Comparison of ENCODE assay signal across 19 cellular contexts in the genomic region with DNA sequence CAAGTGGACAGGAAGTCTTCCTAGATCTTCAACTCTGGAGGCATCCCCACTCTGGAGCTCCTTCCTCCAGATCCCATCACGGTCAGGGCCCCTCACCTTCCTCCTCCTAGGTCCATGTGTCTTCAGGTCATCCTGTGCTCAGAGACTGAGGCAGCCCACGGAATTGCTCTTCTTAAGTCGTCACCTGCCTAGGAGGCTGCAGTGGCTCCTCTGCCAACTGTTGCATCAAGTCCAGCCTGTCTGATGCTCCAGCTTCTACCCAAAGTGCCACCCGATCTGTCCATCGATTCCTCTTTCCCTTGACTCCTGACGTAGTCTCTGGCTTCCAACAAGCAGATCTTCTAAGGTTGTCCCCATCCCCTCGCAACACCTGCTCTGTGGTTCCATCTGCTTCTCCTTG.
"Had no signal": no experiment of that assay in that cellular context is flagged by ENCODE, and none has a peak within 500 bp of the region (broad histone marks: within the 10 kb centered on the region; RNA-seq: fewer than 3 reads in every experiment).

No MANE protein-coding gene starts in this region.

- H3K4me3 Mint-ChIP-seq: naive thymus-derived CD8-positive, alpha-beta T cell; stimulated activated naive B cell treated with anti-CD40 and anti-IgM and Interleukin-4, amounts not matched to agents 10 μg/mL and 1 μg/mL and 100 μg/mL, for 72 hours had no signal

- H3K27me3 Mint-ChIP-seq: naive thymus-derived CD8-positive, alpha-beta T cell had no signal

- FAIRE-seq: kidney had no signal

- H3K27me3 ChIP-seq: esophagus muscularis mucosa, hepatocyte, spleen, upper lobe of left lung, uterus had no signal

- H3K79me2 ChIP-seq: hepatocyte had no signal

- H3K27ac ChIP-seq: coronary artery, esophagus muscularis mucosa, hepatocyte, spleen, upper lobe of left lung, uterus had no signal

- H2AFZ ChIP-seq: hepatocyte had no signal

- H3K4me2 ChIP-seq: hepatocyte had no signal

- DNase-seq: effector CD4-positive, alpha-beta T cell; foreskin fibroblast; kidney; left colon; left ventricle myocardium superior; naive thymus-derived CD8-positive, alpha-beta T cell; posterior cingulate gyrus; spleen; stimulated activated CD4-positive, alpha-beta T cell treated with anti-CD3 and anti-CD28 coated beads, Interleukin-15, amount 100 ng/mL, for 24 hours; stimulated activated CD4-positive, alpha-beta T cell treated with anti-CD3 and anti-CD28 coated beads, Interleukin-1b, Interleukin-23, amount 100 ng/mL, for 48 hours; stimulated activated CD4-positive, alpha-beta T cell treated with anti-CD3 and anti-CD28 coated beads, Interleukin-4, amount 100 ng/mL, for 24 hours; stimulated activated naive B cell treated with anti-CD40 and anti-IgM and Interleukin-4, amounts not matched to agents 10 μg/mL and 1 μg/mL and 100 μg/mL, for 72 hours; upper lobe of left lung; uterus had no signal

- H3K4me1 Mint-ChIP-seq: stimulated activated naive B cell treated with anti-CD40 and anti-IgM and Interleukin-4, amounts not matched to agents 10 μg/mL and 1 μg/mL and 100 μg/mL, for 72 hours had no signal

- ATAC-seq: left colon; left ventricle myocardium superior; naive thymus-derived CD8-positive, alpha-beta T cell; sciatic nerve; stimulated activated naive B cell treated with anti-CD40 and anti-IgM and Interleukin-4, amounts not matched to agents 10 μg/mL and 1 μg/mL and 100 μg/mL, for 72 hours had no signal

- H3K4me3 ChIP-seq: coronary artery, esophagus muscularis mucosa, hepatocyte, lung, spleen, upper lobe of left lung, uterus had no signal

- H3K4me1 ChIP-seq: uterus had no signal

- H3K9me3 ChIP-seq: esophagus muscularis mucosa, upper lobe of left lung, uterus had no signal

- H3K36me3 ChIP-seq: esophagus muscularis mucosa, spleen, upper lobe of left lung, uterus had no signal

- H3K27ac Mint-ChIP-seq: stimulated activated naive B cell treated with anti-CD40 and anti-IgM and Interleukin-4, amounts not matched to agents 10 μg/mL and 1 μg/mL and 100 μg/mL, for 72 hours had no signal
